11 cellular contexts compared by ENCODE assay signal in genomic region chr15:66763186-66764066, GRCh38.
DNase-seq lines count a peak whose midpoint lies in the region; ATAC-seq and TF ChIP-seq lines count a peak whose summit lies in the region.
"Had no signal": no experiment of that assay in that cellular context is flagged by ENCODE, and none has a peak within 500 bp of the region (broad histone marks: within the 10 kb centered on the region; RNA-seq: fewer than 3 reads in every experiment).

No MANE protein-coding gene starts in this region.

- DNase-seq in amygdala (lab: John Stamatoyannopoulos, UW) (peak in 31 of 56 donors; percentile 3 to 65 (median 27)), left colon (peak; percentile 74 to 77), stomach (peak; percentile 98), activated gamma-delta T cell (lab: John Stamatoyannopoulos, UW) (no peak), T-cell (no peak), NCI-H748 treated with DMSO at 0.1 percent for 48 hours (lab: John Stamatoyannopoulos, UW) (no peak)
- DNase-seq: HCEC 1CT; Kasumi-1; stimulated activated CD4-positive, alpha-beta T cell treated with anti-CD3 and anti-CD28 coated beads, Interleukin-2, amount 100 ng/mL, for 24 hours had no signal

- peaks cover 26 to 59% of the 10 kb centered on the region in 2 donors for H3K27me3 Mint-ChIP-seq in T-cell

- H3K4me3 Mint-ChIP-seq in T-cell = no peak overlapping the region

- TF ChIP-seq CTCF in HEK293 (tag by site-specific recombination; IDR thresholded peaks at IDR 0.05) (no peak), stomach (IDR thresholded peaks at IDR 0.05) (no peak)

- WGBS in stomach, 5 donors = 8 to 21% (median 12%) methylated on average over 17 to 23 of the region's 23 CpGs

- H3K9me3 Mint-ChIP-seq in T-cell = no peaks in the 10 kb centered on the region

- H3K4me3 ChIP-seq in HEK293 (ENCODE audit: low read depth, low read length) = no peak overlapping the region
- no peak overlapping the region for H3K4me3 ChIP-seq in stomach

- no peak overlapping the region for H3K27ac ChIP-seq in HEK293 (ENCODE audit: extremely low read depth, low read depth, low read length)
- peak overlapping the region; percentile 74 to 88 (median 85) for H3K27ac ChIP-seq in stomach

- H3K27ac Mint-ChIP-seq in T-cell = no peak overlapping the region

- no peaks in the 10 kb centered on the region for H3K36me3 Mint-ChIP-seq in T-cell

- POLR2A ChIA-PET in HEK293 (lab: Yijun Ruan, JAX) = interaction anchor here (1.1 kb wide), 1 partner anchor 61 kb away, joined by 4 read pairs; the partner anchor contains the start of gene SMAD6
- POLR2A ChIA-PET in T-cell (lab: Charles Lee) = no interaction called here

- no peaks in the 10 kb centered on the region for H3K27me3 ChIP-seq in stomach

- H3K36me3 ChIP-seq in HEK293 (ENCODE audit: control insufficient read depth in 2 of 2, insufficient read depth in 1 of 2, low read length in 2 of 2) (peaks cover 0 to 38% of the 10 kb centered on the region in 2 experiments; a peak in 1 of 3 replicates), stomach (no peaks in the 10 kb centered on the region)

- no peak for TF ChIP-seq POLR2A in stomach (IDR thresholded peaks at IDR 0.05)

- CTCF ChIA-PET in HEK293 (lab: Yijun Ruan, JAX) = interaction anchor here (0.7 to 1.0 kb wide), 2 partner anchors 28 to 88 kb away, joined by 3 read pairs; no protein-coding TSS in a partner anchor
- CTCF ChIA-PET in T-cell (lab: Charles Lee) = no interaction called here

- H3K4me1 ChIP-seq in HEK293 (ENCODE audit: control insufficient read depth, insufficient read depth, low read length) (peaks cover 33% of the 10 kb centered on the region), stomach (peaks cover 74 to 100% (median 86%) of the 10 kb centered on the region in 4 donors)

- ATAC-seq in left colon (peak; percentile 61), GM21360 (IDR thresholded peaks at IDR 0.05; ENCODE audit: unreplicated experiment) (no peak), T-cell (replicated peaks in 1 of 4) (no peak)

- H3K4me1 Mint-ChIP-seq in T-cell = peaks cover 0 to 2% (median 0%) of the 10 kb centered on the region in 3 donors

- H3K9me3 ChIP-seq in HEK293 (ENCODE audit: control insufficient read depth, insufficient read depth, low read depth, low read length) = no peaks in the 10 kb centered on the region
- H3K9me3 ChIP-seq in stomach = no peaks in the 10 kb centered on the region

- TF ChIP-seq EP300 in stomach (IDR thresholded peaks at IDR 0.05) = no peak

- intact Hi-C loops in left colon (cut with DNase I, micrococcal nuclease) = no loop called here
- intact Hi-C loops in stomach (cut with DNase I; ENCODE audit: low total_unique reads) = no loop called here

TF ChIP-seq in HEK293, 187 proteins besides CTCF, POLR2A, EP300 and RAD21 (continues in another document):
- TF ChIP-seq ZNF785 (tag by site-specific recombination; IDR thresholded peaks at IDR 0.05) = no peak
- no peak for TF ChIP-seq HOXD13 (CRISPR knock-in tag; IDR thresholded peaks at IDR 0.05; ENCODE audit: borderline replicate concordance)
- peak; percentile 45 for TF ChIP-seq ZNF600 (tag by site-specific recombination; IDR thresholded peaks at IDR 0.05)
- TF ChIP-seq ZIC2 (tag by site-specific recombination; IDR thresholded peaks at IDR 0.05) = peak; percentile 66
- TF ChIP-seq ZNF704 (tag by site-specific recombination; IDR thresholded peaks at IDR 0.05) = no peak
- peak; percentile 89 for TF ChIP-seq ZNF423 (tag by site-specific recombination; IDR thresholded peaks at IDR 0.05)
- TF ChIP-seq PRDM1 (tag by site-specific recombination; IDR thresholded peaks at IDR 0.05) = no peak
- peak; percentile 98 for TF ChIP-seq ZNF341 (tag by site-specific recombination; IDR thresholded peaks at IDR 0.05; ENCODE audit: low read depth)
- TF ChIP-seq ZNF664 (tag by site-specific recombination; IDR thresholded peaks at IDR 0.05) = no peak
- TF ChIP-seq ZNF223 (tag by site-specific recombination; IDR thresholded peaks at IDR 0.05) = no peak
- no peak for TF ChIP-seq ZNF623 (tag by site-specific recombination; IDR thresholded peaks at IDR 0.05)
- TF ChIP-seq PATZ1 (tag by site-specific recombination; IDR thresholded peaks at IDR 0.05) = peak; percentile 12; the same call in 1 of the 2 replicates
- TF ChIP-seq ZNF792 (tag by site-specific recombination; IDR thresholded peaks at IDR 0.05) = no peak
- TF ChIP-seq ZNF621 (tag by site-specific recombination; IDR thresholded peaks at IDR 0.05) = no peak
- TF ChIP-seq ZNF624 (tag by site-specific recombination; IDR thresholded peaks at IDR 0.05) = 0 out of 2 replicates have a peak, but pooled peaks have one; percentile 10
- TF ChIP-seq ZBTB11 (tag by site-specific recombination; conservative IDR thresholded peaks at IDR 0.05; ENCODE audit: low read depth) = no peak
- TF ChIP-seq FEZF1 (tag by site-specific recombination; IDR thresholded peaks at IDR 0.05) = peak; percentile 66
- TF ChIP-seq OVOL3 (tag by site-specific recombination; IDR thresholded peaks at IDR 0.05) = no peak
- TF ChIP-seq ZBTB20 (tag by site-specific recombination; IDR thresholded peaks at IDR 0.05) = peak; percentile 97
- TF ChIP-seq HIC1 (tag by site-specific recombination; IDR thresholded peaks at IDR 0.05) = peak; percentile 66
- TF ChIP-seq ZNF157 (tag by site-specific recombination; IDR thresholded peaks at IDR 0.05) = no peak

Comparison
In these comparisons a context has a peak if more than half of its experiments do, and no peak if none do; other contexts are left out.
1. DNase-seq: peak in amygdala (31 of 56), left colon (2 of 2) and stomach (single experiment); none in activated gamma-delta T cell (single experiment), T-cell (0 of 34) and NCI-H748 treated with DMSO at 0.1 percent for 48 hours (single experiment).